ENCODE assay signal across 10 cellular contexts in genomic region chrX:134542485-134542884, GRCh38.
DNase-seq lines count a peak whose midpoint lies in the region; ATAC-seq and TF ChIP-seq lines count a peak whose summit lies in the region.
"Had no signal": no experiment of that assay in that cellular context is flagged by ENCODE, and none has a peak within 500 bp of the region (broad histone marks: within the 10 kb centered on the region; RNA-seq: fewer than 3 reads in every experiment).

No MANE protein-coding gene starts in this region.

- peak overlapping the region in 1 of 9 donors; percentile 54 for H3K27ac Mint-ChIP-seq in naive thymus-derived CD4-positive, alpha-beta T cell

- H3K27ac ChIP-seq in BLaER1 treated with 17β-estradiol and CSF1 and Interleukin-3, amounts not matched to agents 10 nM and 100 nM, result no peak overlapping the region
- no peak overlapping the region for H3K27ac ChIP-seq in fibroblast of lung (ENCODE audit: insufficient read depth, low read length)
- no peak overlapping the region for H3K27ac ChIP-seq in naive thymus-derived CD4-positive, alpha-beta T cell (ENCODE audit: low read depth, low read length)
- H3K27ac ChIP-seq: parathyroid adenoma had no signal

- H3K79me2 ChIP-seq in fibroblast of lung (ENCODE audit: control insufficient read depth, insufficient read depth, low read length), result peaks cover 8% of the 10 kb centered on the region
- H3K79me2 ChIP-seq: parathyroid adenoma had no signal

- no peak for TF ChIP-seq CTCF in fibroblast of lung (conservative IDR thresholded peaks at IDR 0.05 in 1 of 2, IDR thresholded peaks at IDR 0.05 in 1 of 2; ENCODE audit: low read depth in 1 of 2, low read length in 2 of 2)

- H3K9ac ChIP-seq in BLaER1 treated with 17β-estradiol and CSF1 and Interleukin-3, amounts not matched to agents 10 nM and 100 nM, result no peak overlapping the region
- no peak overlapping the region for H3K9ac ChIP-seq in fibroblast of lung (ENCODE audit: insufficient read depth, low read length)
- H3K9ac ChIP-seq: parathyroid adenoma had no signal

- CTCF ChIA-PET in naive thymus-derived CD4-positive, alpha-beta T cell (lab: Charles Lee), result no interaction called here

- POLR2A ChIA-PET in naive thymus-derived CD4-positive, alpha-beta T cell (lab: Charles Lee), result no interaction called here

- peaks cover 11 to 25% (median 20%) of the 10 kb centered on the region in 11 experiments; a peak in 18 of 22 replicates for H3K9me3 ChIP-seq in BLaER1 treated with 17β-estradiol and CSF1 and Interleukin-3, amounts not matched to agents 10 nM and 100 nM (replicated peaks in 1 of 11)
- no peaks in the 10 kb centered on the region for H3K9me3 ChIP-seq in fibroblast of lung (ENCODE audit: control insufficient read depth, insufficient read depth, low read depth, low read length)
- H3K9me3 ChIP-seq in naive thymus-derived CD4-positive, alpha-beta T cell (ENCODE audit: control insufficient read depth in 2 of 3, low read length in 3 of 3), result no peaks in the 10 kb centered on the region

- peaks cover 10 to 18% (median 15%) of the 10 kb centered on the region in 10 experiments; a peak in 19 of 20 replicates for H3K4me1 ChIP-seq in BLaER1 treated with 17β-estradiol and CSF1 and Interleukin-3, amounts not matched to agents 10 nM and 100 nM
- H3K4me1 ChIP-seq in fibroblast of lung (ENCODE audit: control insufficient read depth, extremely low read depth, insufficient read depth, low read length), result peaks cover 3% of the 10 kb centered on the region
- no peaks in the 10 kb centered on the region for H3K4me1 ChIP-seq in naive thymus-derived CD4-positive, alpha-beta T cell (ENCODE audit: control insufficient read depth in 2 of 2, insufficient read depth in 2 of 2, low read length in 2 of 2)
- H3K4me1 ChIP-seq: parathyroid adenoma had no signal

- no peak overlapping the region for H3K4me3 ChIP-seq in BLaER1 treated with 17β-estradiol and CSF1 and Interleukin-3, amounts not matched to agents 10 nM and 100 nM
- H3K4me3 ChIP-seq in fibroblast of lung (replicated peaks in 1 of 4; ENCODE audit: control extremely low read depth in 1 of 4, insufficient read depth in 1 of 4, low read depth in 3 of 4, low read length in 4 of 4), result no peak overlapping the region
- no peak overlapping the region for H3K4me3 ChIP-seq in naive thymus-derived CD4-positive, alpha-beta T cell (ENCODE audit: low read length)

- peak overlapping the region in 1 of 10 donors; percentile 17 for H3K4me3 Mint-ChIP-seq in naive thymus-derived CD4-positive, alpha-beta T cell

- no peak overlapping the region for H2AFZ ChIP-seq in fibroblast of lung (ENCODE audit: low read length)
- H2AFZ ChIP-seq: parathyroid adenoma had no signal

- ATAC-seq in GM21737 (IDR thresholded peaks at IDR 0.05; ENCODE audit: unreplicated experiment) (peak; percentile 60), HG02678 (IDR thresholded peaks at IDR 0.05; ENCODE audit: unreplicated experiment) (no peak)
- no peak for ATAC-seq in naive thymus-derived CD4-positive, alpha-beta T cell

- peaks cover 0 to 2% (median 0%) of the 10 kb centered on the region in 11 donors for H3K9me3 Mint-ChIP-seq in naive thymus-derived CD4-positive, alpha-beta T cell

- peak overlapping the region; percentile 40 to 65 (median 52) for H3K4me2 ChIP-seq in BLaER1 treated with 17β-estradiol and CSF1 and Interleukin-3, amounts not matched to agents 10 nM and 100 nM
- H3K4me2 ChIP-seq in fibroblast of lung (ENCODE audit: extremely low read depth, insufficient read depth, low read length), result no peak overlapping the region

- peaks cover 0 to 14% (median 0%) of the 10 kb centered on the region in 11 experiments; a peak in 2 of 22 replicates for H3K36me3 ChIP-seq in BLaER1 treated with 17β-estradiol and CSF1 and Interleukin-3, amounts not matched to agents 10 nM and 100 nM
- H3K36me3 ChIP-seq in fibroblast of lung (ENCODE audit: control insufficient read depth, insufficient read depth, low read length), result peaks cover 8% of the 10 kb centered on the region
- no peaks in the 10 kb centered on the region for H3K36me3 ChIP-seq in naive thymus-derived CD4-positive, alpha-beta T cell (ENCODE audit: control insufficient read depth in 2 of 3, insufficient read depth in 3 of 3, low read length in 3 of 3)

- H4K20me1 ChIP-seq in BLaER1 treated with 17β-estradiol and CSF1 and Interleukin-3, amounts not matched to agents 10 nM and 100 nM, result peaks cover 0 to 16% (median 0%) of the 10 kb centered on the region in 11 experiments; a peak in 4 of 22 replicates
- H4K20me1 ChIP-seq in fibroblast of lung (ENCODE audit: control insufficient read depth, extremely low read depth, insufficient read depth, low read length), result no peaks in the 10 kb centered on the region

- intact Hi-C loops in naive thymus-derived CD4-positive, alpha-beta T cell (cut with micrococcal nuclease), result no loop called here

- H3K4me1 Mint-ChIP-seq in naive thymus-derived CD4-positive, alpha-beta T cell, result peaks cover 0 to 14% (median 2%) of the 10 kb centered on the region in 7 donors

- no peaks in the 10 kb centered on the region for H3K36me3 Mint-ChIP-seq in naive thymus-derived CD4-positive, alpha-beta T cell

- DNase-seq in NCI-H2227 treated with DMSO at 0.1 percent for 48 hours (lab: John Stamatoyannopoulos, UW) (peak; percentile 66), fibroblast of lung (ENCODE audit: low read depth in 2 of 2) (peak; percentile 55 to 80), C1 segment of cervical spinal cord (lab: John Stamatoyannopoulos, UW) (no peak), cerebellar nuclear complex (lab: John Stamatoyannopoulos, UW) (no peak)
- DNase-seq in naive thymus-derived CD4-positive, alpha-beta T cell, result no peak
- DNase-seq: NCI-H526 had no signal

- peaks cover 5 to 22% (median 13%) of the 10 kb centered on the region in 5 donors for H3K27me3 Mint-ChIP-seq in naive thymus-derived CD4-positive, alpha-beta T cell

- H3K27me3 ChIP-seq in BLaER1 treated with 17β-estradiol and CSF1 and Interleukin-3, amounts not matched to agents 10 nM and 100 nM, result peaks cover 80 to 100% (median 97%) of the 10 kb centered on the region in 11 experiments
- H3K27me3 ChIP-seq in fibroblast of lung (ENCODE audit: control insufficient read depth, insufficient read depth, low read length), result no peaks in the 10 kb centered on the region
- peaks cover 0 to 7% of the 10 kb centered on the region in 2 donors for H3K27me3 ChIP-seq in naive thymus-derived CD4-positive, alpha-beta T cell (ENCODE audit: control insufficient read depth in 2 of 2, insufficient read depth in 2 of 2, low read length in 2 of 2)

Comparison
In these comparisons a context has a peak if more than half of its experiments do, and no peak if none do; other contexts are left out.
1. DNase-seq: peak in NCI-H2227 treated with DMSO at 0.1 percent for 48 hours (single experiment) and fibroblast of lung (2 of 2); none in naive thymus-derived CD4-positive, alpha-beta T cell (0 of 9), C1 segment of cervical spinal cord (0 of 14) and cerebellar nuclear complex (0 of 2).